ENCODE assay signal across 9 cellular contexts in genomic region chr2:19139386-19139785, GRCh38.
"Had no signal": no experiment of that assay in that cellular context is flagged by ENCODE, and none has a peak within 500 bp of the region (broad histone marks: within the 10 kb centered on the region; RNA-seq: fewer than 3 reads in every experiment).

No MANE protein-coding gene starts in this region.

- H3K4me3 Mint-ChIP-seq: GM23338, H9, IgD-negative memory B cell had no signal

- H3K36me3 Mint-ChIP-seq: IgD-negative memory B cell had no signal

- FAIRE-seq: H1, H54 had no signal

- H2AFZ ChIP-seq: GM23338 had no signal

- H3K27ac Mint-ChIP-seq: H9, IgD-negative memory B cell had no signal

- ATAC-seq: GM23338 had no signal

- H3K9ac ChIP-seq: KMS-11 had no signal

- H3K9me3 Mint-ChIP-seq: GM23338, H9, IgD-negative memory B cell had no signal

- H3K4me2 ChIP-seq: GM23338, KMS-11 had no signal

- H3K4me3 ChIP-seq: GM23338 had no signal

- H3K27me3 Mint-ChIP-seq: IgD-negative memory B cell had no signal

- DNase-seq: H9, HCEC 1CT, KBM-7 had no signal

- H3K27ac ChIP-seq: HL-60, KMS-11 had no signal
